In genomic region chr7:156368053-156368452, GRCh38 we compare ENCODE assay signal across 21 cellular contexts.
DNase-seq lines count a peak whose midpoint lies in the region; ATAC-seq, FAIRE-seq and TF ChIP-seq lines count a peak whose summit lies in the region.
"Had no signal": no experiment of that assay in that cellular context is flagged by ENCODE, and none has a peak within 500 bp of the region (broad histone marks: within the 10 kb centered on the region; RNA-seq: fewer than 3 reads in every experiment).

No MANE protein-coding gene starts in this region.

- peaks cover 0 to 3% (median 0%) of the 10 kb centered on the region in 3 donors for H3K9me3 ChIP-seq in adrenal gland (replicated peaks in 1 of 3)
- H3K9me3 ChIP-seq in left lung = peaks cover 0 to 13% of the 10 kb centered on the region in 2 donors
- no peaks in the 10 kb centered on the region for H3K9me3 ChIP-seq in prostate gland
- H3K9me3 ChIP-seq: BE2C, HAP-1 had no signal

- WGBS in adrenal gland, 4 donors = 34 to 54% (median 42%) methylated on average over 6 of the region's 6 CpGs
- 52% methylated on average over 6 of the region's 6 CpGs for WGBS in prostate gland

- TF ChIP-seq CTCF in adrenal gland (IDR thresholded peaks at IDR 0.05) = no peak
- TF ChIP-seq CTCF in left lung (IDR thresholded peaks at IDR 0.05) = no peak
- no peak for TF ChIP-seq CTCF in prostate gland (IDR thresholded peaks at IDR 0.05)

- TF ChIP-seq POLR2A in adrenal gland (IDR thresholded peaks at IDR 0.05) (no peak), prostate gland (IDR thresholded peaks at IDR 0.05) (no peak)

- H3K4me3 ChIP-seq in adrenal gland (no peak overlapping the region), left lung (no peak overlapping the region), prostate gland (no peak overlapping the region)
- H3K4me3 ChIP-seq: A549, HAP-1 had no signal

- H3K27ac ChIP-seq in adrenal gland (peak overlapping the region in 3 of 5 donors; percentile 6 to 71 (median 51)), left lung (no peak overlapping the region), prostate gland (no peak overlapping the region)
- H3K27ac ChIP-seq: A549, C4-2B had no signal

- H3K36me3 ChIP-seq in adrenal gland (replicated peaks in 1 of 2) = no peaks in the 10 kb centered on the region
- H3K36me3 ChIP-seq in left lung = no peaks in the 10 kb centered on the region
- no peaks in the 10 kb centered on the region for H3K36me3 ChIP-seq in prostate gland
- H3K36me3 ChIP-seq: BE2C, HAP-1 had no signal

- peak; percentile 28 for DNase-seq in HT-29 (ENCODE audit: low spot score)
- DNase-seq in adrenal gland = peak; percentile 47 to 89 (median 80)
- DNase-seq in left lung = no peak
- peak; percentile 37 for DNase-seq in prostate gland (ENCODE audit: low spot score)
- no peak for DNase-seq in NCI-H345 treated with DMSO at 0.1 percent for 48 hours (lab: John Stamatoyannopoulos, UW; ENCODE audit: unreplicated experiment)
- no peak for DNase-seq in NCI-H510A treated with DMSO at 0.1 percent for 48 hours (lab: John Stamatoyannopoulos, UW)
- DNase-seq in EL = no peak
- no peak for DNase-seq in urothelium cell line (ENCODE audit: low spot score)
- DNase-seq: BE2C; CD4-positive, alpha-beta memory T cell; DMS153; DMS79 treated with DMSO at 0.1 percent for 48 hours; GDM1 had no signal

- peak; percentile 72 for ATAC-seq in left lung
- ATAC-seq: A549 had no signal

- FAIRE-seq in urothelium cell line (lab: Jason Lieb, UNC) = no peak
- FAIRE-seq: A549, D721Med, GM12892, GM19239, H1, HTR-8/SVneo had no signal

- intact Hi-C loops in adrenal gland (cut with DNase I) = no loop called here
- intact Hi-C loops in left lung (cut with DNase I) = no loop called here
- intact Hi-C loops in prostate gland (cut with DNase I) = no loop called here

- peaks cover 5 to 7% of the 10 kb centered on the region in 2 donors for H3K4me1 ChIP-seq in adrenal gland (replicated peaks in 1 of 2)
- H3K4me1 ChIP-seq in left lung = no peaks in the 10 kb centered on the region
- H3K4me1 ChIP-seq in prostate gland (replicated peaks) = no peaks in the 10 kb centered on the region
- H3K4me1 ChIP-seq: A549, BE2C, HAP-1 had no signal

- H3K27me3 ChIP-seq in adrenal gland (no peaks in the 10 kb centered on the region), left lung (no peaks in the 10 kb centered on the region), prostate gland (replicated peaks; ENCODE audit: insufficient read depth) (no peaks in the 10 kb centered on the region)
- H3K27me3 ChIP-seq: BE2C had no signal

Comparison
In these comparisons a context has a peak if more than half of its experiments do, and no peak if none do; other contexts are left out.
1. DNase-seq: peak in HT-29 (single experiment), adrenal gland (7 of 7) and prostate gland (single experiment); none in left lung (0 of 2), NCI-H345 treated with DMSO at 0.1 percent for 48 hours (single experiment), NCI-H510A treated with DMSO at 0.1 percent for 48 hours (single experiment), EL (single experiment) and urothelium cell line (single experiment).
2. H3K27ac ChIP-seq: peak in adrenal gland (3 of 5); none in left lung (0 of 2) and prostate gland (0 of 2).